In genomic region chrX:136488706-136489105, GRCh38 we compare ENCODE assay signal across 17 cellular contexts. TPM values are rescaled to one million over a fixed set of nuclear protein-coding genes. Genes with fewer than 3 reads are reported as not detected.
DNase-seq lines count a peak whose midpoint lies in the region; ATAC-seq, FAIRE-seq and TF ChIP-seq lines count a peak whose summit lies in the region.
"Had no signal": no experiment of that assay in that cellular context is flagged by ENCODE, and none has a peak within 500 bp of the region (broad histone marks: within the 10 kb centered on the region; RNA-seq: fewer than 3 reads in every experiment).

No MANE protein-coding gene starts in this region.

- in situ Hi-C loops in K562 (cut with MboI), result no loop called here

- POLR2A ChIA-PET in HCT116 (lab: Charles Lee) (no interaction called here), K562 (lab: Yijun Ruan, JAX) (no interaction called here)

- H3K9me1 ChIP-seq in K562 (ENCODE audit: control insufficient read depth, insufficient read depth, low read length), result no peaks in the 10 kb centered on the region

- no peak overlapping the region for H3K4me3 ChIP-seq in HCT116 (replicated peaks in 1 of 2; ENCODE audit: low read depth in 1 of 2, low read length in 2 of 2)
- no peak overlapping the region for H3K4me3 ChIP-seq in K562

- RAD21 ChIA-PET in HCT116 (lab: Charles Lee; ENCODE audit: low non-redundant PET in 1 of 2, low total read pairs in 2 of 2, uncharacterized antibody in 2 of 2, unreplicated experiment in 2 of 2), result no interaction called here

- no peak overlapping the region for H3K9ac ChIP-seq in HCT116 (ENCODE audit: low read length)
- no peak overlapping the region for H3K9ac ChIP-seq in K562 (ENCODE audit: insufficient read depth in 1 of 2, low read depth in 2 of 2, low read length in 2 of 2)

- BruUV-seq in HCT116 (replicated peaks; lab: Mats Ljungman, UMichigan), result no TSS peak
- no TSS peak for BruUV-seq in K562 (replicated peaks; lab: Mats Ljungman, UMichigan)

- FAIRE-seq in K562 (lab: Jason Lieb, UNC), result no peak

- H2AFZ ChIP-seq in HCT116 (ENCODE audit: low read depth, low read length, poor library complexity, severe bottlenecking), result no peak overlapping the region
- H2AFZ ChIP-seq in K562 (ENCODE audit: low read depth, low read length), result no peak overlapping the region

- TF ChIP-seq RAD21 in HCT116 (IDR thresholded peaks at IDR 0.05; ENCODE audit: low read depth) (peak; percentile 45), K562 (CRISPR knock-in tag; conservative IDR thresholded peaks at IDR 0.05 in 1 of 2, IDR thresholded peaks at IDR 0.05 in 1 of 2) (peak; percentile 35 to 52; a peak in 3 of 4 replicates)

- DNase-seq in HCT116 (ENCODE audit: low read depth, low spot score), result no peak
- DNase-seq in NCI-H69 (lab: John Stamatoyannopoulos, UW), result peak; percentile 44
- DNase-seq in K562 (ENCODE audit: extremely low read depth in 1 of 4, low spot score in 3 of 4), result no peak
- no peak for DNase-seq in erythroblast (lab: John Stamatoyannopoulos, UW)
- no peak for DNase-seq in activated CD4-positive, alpha-beta T cell treated with anti-CD3 and anti-CD28 coated beads, Interleukin-2, amount 50 U/mL, for 4 hours
- DNase-seq: CD8-positive, alpha-beta memory T cell; DMS153; HCEC 1CT; NCI-H1417 treated with DMSO at 0.1 percent for 48 hours; NCI-H446; T-cell; T1000 had no signal

- no peaks in the 10 kb centered on the region for H3K79me2 ChIP-seq in HCT116 (ENCODE audit: insufficient read depth, low read length)
- no peaks in the 10 kb centered on the region for H3K79me2 ChIP-seq in K562 (ENCODE audit: control insufficient read depth, insufficient read depth, low read length)

- H3K4me1 ChIP-seq in HCT116 (ENCODE audit: control insufficient read depth in 1 of 2, insufficient read depth in 2 of 2, low read length in 2 of 2) (no peaks in the 10 kb centered on the region), K562 (replicated peaks in 1 of 2; ENCODE audit: control insufficient read depth in 2 of 2, insufficient read depth in 2 of 2, low read length in 2 of 2) (no peaks in the 10 kb centered on the region)

- no peaks in the 10 kb centered on the region for H3K9me2 ChIP-seq in HCT116 (ENCODE audit: insufficient read depth)

- 0% methylated on average over 5 of the region's 5 CpGs for WGBS in K562 (ENCODE audit: insufficient coverage, low coverage, missing lambda C conversion rate)

- TF ChIP-seq POLR2A in HCT116 (IDR thresholded peaks at IDR 0.05; ENCODE audit: borderline replicate concordance, extremely low read depth, insufficient read depth, insufficient read length) (no peak), K562 (conservative IDR thresholded peaks at IDR 0.05) (no peak), erythroblast (IDR thresholded peaks at IDR 0.05; ENCODE audit: low read length) (no peak)

- no peaks in the 10 kb centered on the region for H4K20me1 ChIP-seq in HCT116 (ENCODE audit: insufficient read depth)
- no peaks in the 10 kb centered on the region; the same call in 1 of the 2 replicates for H4K20me1 ChIP-seq in K562 (replicated peaks; ENCODE audit: control insufficient read depth, insufficient read depth, low read length)

- TF ChIP-seq CTCF in C4-2B (conservative IDR thresholded peaks at IDR 0.05) (peak; percentile 15; the same call in 1 of the 2 replicates), HCT116 (IDR thresholded peaks at IDR 0.05 in 2 of 3, conservative IDR thresholded peaks at IDR 0.05 in 1 of 3; ENCODE audit: borderline replicate concordance in 1 of 3, insufficient read depth in 1 of 3, low read depth in 2 of 3, low read length in 2 of 3) (peak in 1 of 3 experiments; percentile 16; a peak in 1 of 6 replicates), K562 (IDR thresholded peaks at IDR 0.05 in 2 of 3, conservative IDR thresholded peaks at IDR 0.05 in 1 of 3; ENCODE audit: insufficient read depth in 2 of 3, low read depth in 1 of 3, low read length in 3 of 3) (peak in 1 of 3 experiments; percentile 14; a peak in 1 of 6 replicates)

- ATAC-seq in HCT116 (no peak), K562 (no peak), GM21737 (IDR thresholded peaks at IDR 0.05; ENCODE audit: unreplicated experiment) (no peak)
- ATAC-seq: T-cell had no signal

- H3K27me3 ChIP-seq in HCT116 (ENCODE audit: insufficient read depth, low read length), result peaks cover 14% of the 10 kb centered on the region; the same call in 1 of the 2 replicates
- peaks cover 5 to 7% of the 10 kb centered on the region in 2 experiments; a peak in 4 of 5 replicates for H3K27me3 ChIP-seq in K562 (ENCODE audit: control insufficient read depth in 2 of 2, insufficient read depth in 2 of 2, low read length in 2 of 2)

- no peak for TF ChIP-seq EP300 in K562 (IDR thresholded peaks at IDR 0.05; ENCODE audit: low read length)

- H3K4me2 ChIP-seq in HCT116 (ENCODE audit: low read length) (no peak overlapping the region), K562 (ENCODE audit: insufficient read depth, low read length) (no peak overlapping the region)

- no peaks in the 10 kb centered on the region for H3K9me3 ChIP-seq in HCT116 (ENCODE audit: control insufficient read depth in 1 of 2, insufficient read depth in 1 of 2, low read depth in 1 of 2, low read length in 2 of 2)
- H3K9me3 ChIP-seq in K562 (replicated peaks; ENCODE audit: control insufficient read depth, insufficient read depth, low read depth, low read length), result no peaks in the 10 kb centered on the region

- intact Hi-C loops in HCT116 (cut with micrococcal nuclease), result loop anchor here (1.0 kb wide), 1 partner anchor 460 kb away; no protein-coding TSS in a partner anchor
- intact Hi-C loops in K562 (cut with micrococcal nuclease), result no loop called here

- H3K36me3 ChIP-seq in HCT116 (ENCODE audit: control insufficient read depth in 1 of 2, insufficient read depth in 2 of 2, low read length in 2 of 2), result no peaks in the 10 kb centered on the region
- H3K36me3 ChIP-seq in K562 (ENCODE audit: control insufficient read depth, insufficient read depth, low read length), result no peaks in the 10 kb centered on the region

- CTCF ChIA-PET in HCT116 (lab: Charles Lee) (interaction anchor here (1.6 kb wide), 1 partner anchor 460 kb away, joined by 5 read pairs; no protein-coding TSS in a partner anchor), K562 (lab: Yijun Ruan, JAX; ENCODE audit: low intra/inter-chr PET ratio) (no interaction called here)

- H3K27ac ChIP-seq in C4-2B (no peak overlapping the region), HCT116 (ENCODE audit: low read depth, low read length) (no peak overlapping the region), K562 (ENCODE audit: extremely low read depth, low read depth, low read length) (no peak overlapping the region)

RNA-seq across cellular contexts. Expression of gene BRS3, which starts 1.0 kb away (rescaled TPM):
- not detected for total RNA-seq in HCT116 (2021; ENCODE audit: unreplicated experiment)
- not detected in 2 replicates for polyA plus RNA-seq in HCT116 (2012)
- total RNA-seq in K562 (2011; cell fraction: chromatin; rRNA removed; ENCODE audit: low replicate concordance), result not detected in 2 replicates
- total RNA-seq in K562 (2011; cell fraction: nucleolus; rRNA removed), result not detected in 2 replicates
- not detected in 2 replicates for total RNA-seq in K562 (2011; cell fraction: nucleoplasm; rRNA removed)
- total RNA-seq in K562 (2014; rRNA removed), result not detected in 2 replicates
- total RNA-seq in K562 (2014; rRNA removed; fragmentation: Illumina TruSeq; extraction: Trizol), result not detected in 2 replicates
- not detected in 2 replicates for total RNA-seq in K562 (2015; rRNA removed; fragmentation: Illumina TruSeq; extraction: Trizol)
- total RNA-seq in K562 (2021), result not detected in 2 replicates
- not detected in 2 replicates for polyA plus RNA-seq in K562 (2011; rRNA removed)
- not detected in 2 replicates for polyA plus RNA-seq in K562 (2011; cell fraction: cytosol; rRNA removed)
- not detected in 2 replicates for polyA plus RNA-seq in K562 (2011; cell fraction: nucleus; rRNA removed)
- 0.03 TPM in 1 of 2 replicates, not detected in the other for polyA plus RNA-seq in K562 (2012)
- polyA plus RNA-seq in K562 (2014; fragmentation: Illumina TruSeq; extraction: Trizol), result not detected in 2 replicates
- not detected for polyA plus RNA-seq in K562 (2014; fragmentation: Nextera tagmentation; extraction: Ambion mirVana)
- polyA plus RNA-seq in K562 (2014; rRNA removed), result not detected in 2 replicates
- not detected in 2 replicates for polyA minus RNA-seq in K562 (2011; rRNA and poly(A)+ RNA removed)
- not detected in 2 replicates for polyA minus RNA-seq in K562 (2011; cell fraction: cytosol; rRNA and poly(A)+ RNA removed)
- polyA minus RNA-seq in K562 (2011; cell fraction: nucleus; rRNA and poly(A)+ RNA removed), result not detected in 2 replicates
- total RNA-seq: CD8-positive, alpha-beta memory T cell; HT-29; SK-MEL-5; T-cell had no signal
- polyA plus RNA-seq: BJ; CD8-positive, alpha-beta memory T cell had no signal

RNA-seq across cellular contexts. Expression of gene HTATSF1, which starts 8.7 kb away (rescaled TPM):
- total RNA-seq in HCT116 (2021; ENCODE audit: unreplicated experiment) (39.7 TPM), K562 (2014; rRNA removed) (81.3 and 82.5 TPM in 2 replicates), K562 (2014; rRNA removed; fragmentation: Illumina TruSeq; extraction: Trizol) (77.9 and 85.9 TPM in 2 replicates), K562 (2015; rRNA removed; fragmentation: Illumina TruSeq; extraction: Trizol) (82.4 and 87.7 TPM in 2 replicates), K562 (2021) (37.0 and 42.2 TPM in 2 replicates)
- polyA plus RNA-seq in HCT116 (2012), result 24.6 and 34.0 TPM in 2 replicates
- 1.2 and 2.5 TPM in 2 replicates for total RNA-seq in K562 (2011; cell fraction: chromatin; rRNA removed; ENCODE audit: low replicate concordance)
- 0.50 and 1.2 TPM in 2 replicates for total RNA-seq in K562 (2011; cell fraction: nucleolus; rRNA removed)
- 1.3 and 1.9 TPM in 2 replicates for total RNA-seq in K562 (2011; cell fraction: nucleoplasm; rRNA removed)
- polyA plus RNA-seq in K562 (2011; rRNA removed) (1.4 and 2.6 TPM in 2 replicates), K562 (2014; fragmentation: Illumina TruSeq; extraction: Trizol) (67.5 and 79.2 TPM in 2 replicates), K562 (2014; fragmentation: Nextera tagmentation; extraction: Ambion mirVana) (10 to 100 TPM; 17.7 to 29.0 TPM), K562 (2014; rRNA removed) (25.9 and 32.5 TPM in 2 replicates)
- 0.73 and 0.86 TPM in 2 replicates for polyA plus RNA-seq in K562 (2011; cell fraction: cytosol; rRNA removed)
- 0.97 and 1.0 TPM in 2 replicates for polyA plus RNA-seq in K562 (2011; cell fraction: nucleus; rRNA removed)
- polyA plus RNA-seq in K562 (2012), result 31.0 and 60.1 TPM in 2 replicates
- 1.2 and 1.4 TPM in 2 replicates for polyA minus RNA-seq in K562 (2011; rRNA and poly(A)+ RNA removed)
- polyA minus RNA-seq in K562 (2011; cell fraction: cytosol; rRNA and poly(A)+ RNA removed), result 2.3 and 3.2 TPM in 2 replicates
- 1.2 and 1.3 TPM in 2 replicates for polyA minus RNA-seq in K562 (2011; cell fraction: nucleus; rRNA and poly(A)+ RNA removed)

RNA-seq across cellular contexts. Expression of gene VGLL1, which starts 43.3 kb away (rescaled TPM):
- total RNA-seq in HCT116 (2021; ENCODE audit: unreplicated experiment), result not detected
- 0.12 TPM in 1 of 2 replicates, not detected in the other for polyA plus RNA-seq in HCT116 (2012)
- total RNA-seq in K562 (2011; cell fraction: chromatin; rRNA removed; ENCODE audit: low replicate concordance), result not detected in 2 replicates
- total RNA-seq in K562 (2011; cell fraction: nucleolus; rRNA removed), result not detected in 2 replicates
- not detected in 2 replicates for total RNA-seq in K562 (2011; cell fraction: nucleoplasm; rRNA removed)
- total RNA-seq in K562 (2014; rRNA removed), result not detected in 2 replicates
- total RNA-seq in K562 (2014; rRNA removed; fragmentation: Illumina TruSeq; extraction: Trizol), result not detected in 2 replicates
- total RNA-seq in K562 (2015; rRNA removed; fragmentation: Illumina TruSeq; extraction: Trizol), result not detected in 2 replicates
- not detected in 2 replicates for total RNA-seq in K562 (2021)
- polyA plus RNA-seq in K562 (2011; rRNA removed), result not detected in 2 replicates
- not detected in 2 replicates for polyA plus RNA-seq in K562 (2011; cell fraction: cytosol; rRNA removed)
- not detected in 2 replicates for polyA plus RNA-seq in K562 (2011; cell fraction: nucleus; rRNA removed)
- polyA plus RNA-seq in K562 (2012), result not detected in 2 replicates
- polyA plus RNA-seq in K562 (2014; fragmentation: Illumina TruSeq; extraction: Trizol), result not detected in 2 replicates
- polyA plus RNA-seq in K562 (2014; fragmentation: Nextera tagmentation; extraction: Ambion mirVana), result not detected
- polyA plus RNA-seq in K562 (2014; rRNA removed), result not detected in 2 replicates
- not detected in 2 replicates for polyA minus RNA-seq in K562 (2011; rRNA and poly(A)+ RNA removed)
- not detected in 2 replicates for polyA minus RNA-seq in K562 (2011; cell fraction: cytosol; rRNA and poly(A)+ RNA removed)
- polyA minus RNA-seq in K562 (2011; cell fraction: nucleus; rRNA and poly(A)+ RNA removed), result not detected in 2 replicates
- total RNA-seq: CD8-positive, alpha-beta memory T cell; SK-MEL-5; T-cell had no signal
- polyA plus RNA-seq: BJ; CD8-positive, alpha-beta memory T cell had no signal
